Comparison of ENCODE assay signal across 14 cellular contexts in the genomic region with DNA sequence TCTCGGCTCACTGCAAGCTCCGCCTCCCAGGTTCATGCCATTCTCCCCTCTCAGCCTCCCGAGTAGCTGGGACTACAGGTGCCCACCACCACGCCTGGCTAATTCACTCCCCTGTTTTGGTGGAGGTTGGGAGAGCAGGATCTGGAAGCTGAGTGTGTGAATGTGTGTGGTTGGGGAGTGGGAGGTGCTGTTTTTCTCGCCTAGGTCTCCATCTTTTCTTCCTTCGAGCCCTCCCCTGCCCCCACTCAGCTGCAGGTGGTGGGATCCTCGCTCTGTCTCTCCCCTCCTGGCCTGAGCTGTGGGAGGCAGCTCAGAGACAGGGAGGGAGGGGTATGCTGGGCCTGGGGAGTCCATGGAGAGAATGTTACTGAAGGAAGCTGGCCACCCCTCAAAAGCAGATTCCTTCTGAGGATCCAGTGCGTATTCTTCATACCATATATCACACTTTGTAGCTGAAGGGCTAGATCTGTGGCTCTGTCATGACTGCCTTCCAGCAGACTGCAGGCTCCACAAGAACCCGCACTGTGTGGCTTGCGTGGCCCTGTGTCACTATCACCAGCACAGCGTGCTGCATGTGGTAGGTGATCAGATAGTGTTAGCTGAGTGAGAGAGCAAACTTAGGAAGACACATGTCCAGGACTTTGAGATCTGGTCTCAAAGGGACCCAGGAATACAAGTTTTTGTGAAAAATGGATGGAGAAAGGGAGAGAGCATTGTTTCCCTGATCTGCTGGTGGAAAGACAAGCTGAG. TPM values are rescaled to one million over a fixed set of nuclear protein-coding genes. Genes with fewer than 3 reads are reported as not detected.
DNase-seq lines count a peak whose midpoint lies in the region; ATAC-seq, FAIRE-seq and TF ChIP-seq lines count a peak whose summit lies in the region.
"Had no signal": no experiment of that assay in that cellular context is flagged by ENCODE, and none has a peak within 500 bp of the region (broad histone marks: within the 10 kb centered on the region; RNA-seq: fewer than 3 reads in every experiment).

No MANE protein-coding gene starts in this region.

- 92% methylated on average over 11 of the region's 11 CpGs for WGBS in A549 (ENCODE audit: missing lambda C conversion rate)
- WGBS in esophagus muscularis mucosa = 93% methylated on average over 11 of the region's 11 CpGs

- H3K9me3 ChIP-seq in A549 (no peaks in the 10 kb centered on the region), BLaER1 (no peaks in the 10 kb centered on the region), kidney (ENCODE audit: control insufficient read depth in 1 of 2, low read length in 2 of 2) (no peaks in the 10 kb centered on the region), esophagus muscularis mucosa (no peaks in the 10 kb centered on the region)
- H3K9me3 ChIP-seq in CD8-positive, alpha-beta memory T cell (ENCODE audit: low read length) = no peaks in the 10 kb centered on the region

- peak overlapping the region in 1 of 8 donors; percentile 84 for H3K27ac Mint-ChIP-seq in CD8-positive, alpha-beta memory T cell
- H3K27ac Mint-ChIP-seq: GM23338, IgD-negative memory B cell had no signal

- intact Hi-C loops in kidney (cut with DNase I) (no loop called here), esophagus muscularis mucosa (cut with DNase I) (no loop called here)

- no peak for TF ChIP-seq CTCF in A549 (IDR thresholded peaks at IDR 0.05)
- TF ChIP-seq CTCF in bronchial epithelial cell (IDR thresholded peaks at IDR 0.05; ENCODE audit: insufficient read depth, low read length, severe bottlenecking) = no peak
- no peak for TF ChIP-seq CTCF in kidney (IDR thresholded peaks at IDR 0.05; ENCODE audit: borderline replicate concordance, extremely low read depth, insufficient read depth)
- TF ChIP-seq CTCF in esophagus muscularis mucosa (IDR thresholded peaks at IDR 0.05) = no peak

- POLR2A ChIA-PET in A549 (lab: Yijun Ruan, JAX) = interaction anchor here (0.5 to 1.7 kb wide), 8 partner anchors 30 to 172 kb away, joined by 3 to 6 read pairs (median 4); no protein-coding TSS in a partner anchor
- POLR2A ChIA-PET in CD8-positive, alpha-beta memory T cell (lab: Charles Lee) = no interaction called here

- no peak for TF ChIP-seq RAD21 in A549 (conservative IDR thresholded peaks at IDR 0.05 in 1 of 2, IDR thresholded peaks at IDR 0.05 in 1 of 2)

- H3K9ac ChIP-seq in BLaER1 = no peak overlapping the region
- no peak overlapping the region for H3K9ac ChIP-seq in kidney (ENCODE audit: low read length in 2 of 2)

- no peak for ATAC-seq in A549

- H3K4me3 ChIP-seq in A549 (no peak overlapping the region), BLaER1 (no peak overlapping the region), bronchial epithelial cell (ENCODE audit: low read depth, low read length) (no peak overlapping the region), kidney (ENCODE audit: low read length in 2 of 2) (no peak overlapping the region), esophagus muscularis mucosa (no peak overlapping the region)
- H3K4me3 ChIP-seq in CD8-positive, alpha-beta memory T cell (ENCODE audit: low read length) = no peak overlapping the region
- H3K4me3 ChIP-seq: GM23338 had no signal

- no peaks in the 10 kb centered on the region for H3K9me3 Mint-ChIP-seq in CD8-positive, alpha-beta memory T cell
- H3K9me3 Mint-ChIP-seq: GM23338, H9, IgD-negative memory B cell had no signal

- H4K20me1 ChIP-seq in BLaER1 = no peaks in the 10 kb centered on the region

- no peaks in the 10 kb centered on the region for H3K36me3 Mint-ChIP-seq in CD8-positive, alpha-beta memory T cell

- H3K36me3 ChIP-seq in BLaER1 (no peaks in the 10 kb centered on the region), bronchial epithelial cell (ENCODE audit: control insufficient read depth, insufficient read depth, low read length) (no peaks in the 10 kb centered on the region), kidney (ENCODE audit: control insufficient read depth in 1 of 2, insufficient read depth in 2 of 2, low read length in 2 of 2) (no peaks in the 10 kb centered on the region), esophagus muscularis mucosa (no peaks in the 10 kb centered on the region)
- no peaks in the 10 kb centered on the region for H3K36me3 ChIP-seq in CD8-positive, alpha-beta memory T cell (ENCODE audit: insufficient read depth, low read length)

- peaks cover 0 to 3% (median 0%) of the 10 kb centered on the region in 3 donors for H3K4me1 Mint-ChIP-seq in CD8-positive, alpha-beta memory T cell
- H3K4me1 Mint-ChIP-seq: GM23338, H9, IgD-negative memory B cell had no signal

- no peak for TF ChIP-seq EP300 in A549 (IDR thresholded peaks at IDR 0.05)
- no peak for TF ChIP-seq EP300 in esophagus muscularis mucosa (IDR thresholded peaks at IDR 0.05)

- H3K27me3 Mint-ChIP-seq in CD8-positive, alpha-beta memory T cell = peaks cover 25 to 59% of the 10 kb centered on the region in 2 donors

- TF ChIP-seq POLR2A in A549 (IDR thresholded peaks at IDR 0.05; ENCODE audit: low read length) (no peak), esophagus muscularis mucosa (IDR thresholded peaks at IDR 0.05; ENCODE audit: low read depth) (no peak)

- no peak for DNase-seq in A549 (ENCODE audit: low read depth in 1 of 2, low spot score in 1 of 2)
- no peak for DNase-seq in bronchial epithelial cell (ENCODE audit: low read depth)
- peak; percentile 7 for DNase-seq in kidney
- DNase-seq in esophagus muscularis mucosa (ENCODE audit: extremely low spot score) = no peak
- no peak for DNase-seq in NCI-H1694 (lab: John Stamatoyannopoulos, UW)
- no peak for DNase-seq in DMS79 (lab: John Stamatoyannopoulos, UW)
- DNase-seq in CD8-positive, alpha-beta memory T cell = no peak

- H3K27ac ChIP-seq in A549 (peak overlapping the region; percentile 51 to 81), BLaER1 (no peak overlapping the region), kidney (ENCODE audit: low read depth in 2 of 2, low read length in 2 of 2) (no peak overlapping the region), esophagus muscularis mucosa (replicated peaks in 1 of 4) (no peak overlapping the region)
- H3K27ac ChIP-seq in CD8-positive, alpha-beta memory T cell (ENCODE audit: low read depth, low read length) = no peak overlapping the region

- H3K27me3 ChIP-seq in BLaER1 (no peaks in the 10 kb centered on the region), bronchial epithelial cell (ENCODE audit: control insufficient read depth, insufficient read depth, low read length) (peaks cover 5% of the 10 kb centered on the region), esophagus muscularis mucosa (peaks cover 0 to 37% (median 0%) of the 10 kb centered on the region in 4 donors)
- peaks cover 4% of the 10 kb centered on the region for H3K27me3 ChIP-seq in CD8-positive, alpha-beta memory T cell (ENCODE audit: insufficient read depth, low read length, poor library complexity, severe bottlenecking)

- CTCF ChIA-PET in A549 (lab: Yijun Ruan, JAX) = interaction anchor here (0.8 to 15.7 kb wide), 20 partner anchors 9 to 566 kb away, joined by 3 to 387 read pairs (median 4); a partner anchor contains a TSS
- CTCF ChIA-PET in CD8-positive, alpha-beta memory T cell (lab: Charles Lee) = interaction anchor here (2.0 kb wide), 1 partner anchor 9 kb away, joined by 11 read pairs; no protein-coding TSS in a partner anchor

- H3K4me1 ChIP-seq in A549 (peaks cover 7% of the 10 kb centered on the region; the same call in 1 of the 3 replicates), BLaER1 (peaks cover 7% of the 10 kb centered on the region; the same call in 1 of the 2 replicates), kidney (ENCODE audit: control insufficient read depth in 1 of 2, insufficient read depth in 1 of 2, low read depth in 1 of 2, low read length in 2 of 2) (no peaks in the 10 kb centered on the region), esophagus muscularis mucosa (peaks cover 0 to 4% (median 0%) of the 10 kb centered on the region in 4 donors)
- no peaks in the 10 kb centered on the region for H3K4me1 ChIP-seq in CD8-positive, alpha-beta memory T cell (ENCODE audit: insufficient read depth, low read length)

- no peak overlapping the region for H3K4me3 Mint-ChIP-seq in CD8-positive, alpha-beta memory T cell
- H3K4me3 Mint-ChIP-seq: GM23338, H9, IgD-negative memory B cell had no signal

- FAIRE-seq in A549 (lab: Jason Lieb, UNC) (no peak), bronchial epithelial cell (lab: Jason Lieb, UNC) (peak; percentile 86), kidney (lab: Jason Lieb, UNC) (no peak)

- H3K4me2 ChIP-seq in A549 (no peak overlapping the region), BLaER1 (0 out of 2 replicates have a peak overlapping the region, but pooled peaks have one; percentile 2)
- H3K4me2 ChIP-seq: GM23338 had no signal

RNA-seq across cellular contexts. Expression of a gene that starts 2.8 kb away (rescaled TPM):
- polyA plus RNA-seq in A549 (2011; rRNA removed) (11.6 and 20.4 TPM in 2 replicates), A549 (2017; fragmentation: RNase III; extraction: RNeasy Plus Mini Kit Qiagen cat#74134 plus additional on column Dnase treatment) (43.3 to 52.1 TPM (median 44.8 TPM) in 3 replicates), kidney (ENCODE audit: insufficient read depth, low read depth, low replicate concordance) (not detected)
- 2.3 TPM in 2 replicates for polyA plus RNA-seq in A549 (2012; cell fraction: cytosol; rRNA removed)
- 1.4 and 1.8 TPM in 2 replicates for polyA plus RNA-seq in A549 (2012; cell fraction: nucleus; rRNA removed)
- 3.5 and 4.8 TPM in 2 replicates for polyA minus RNA-seq in A549 (2011; rRNA and poly(A)+ RNA removed)
- total RNA-seq in bronchial epithelial cell (0.13 TPM in 1 of 2 replicates, not detected in the other), kidney (not detected), esophagus muscularis mucosa (not detected)
- total RNA-seq in CD8-positive, alpha-beta memory T cell = not detected
- not detected for polyA plus RNA-seq in CD8-positive, alpha-beta memory T cell
- total RNA-seq: A673, Daoy, GM23338, H9 had no signal
- polyA plus RNA-seq: GM23338, IgD-negative memory B cell had no signal

RNA-seq across cellular contexts. Expression of a gene that starts 27.1 kb away (rescaled TPM):
- 1,799 and 1,935 TPM in 2 replicates for polyA plus RNA-seq in A549 (2011; rRNA removed)
- polyA plus RNA-seq in A549 (2012; cell fraction: cytosol; rRNA removed) = 4,307 and 4,853 TPM in 2 replicates
- 4,173 and 4,472 TPM in 2 replicates for polyA plus RNA-seq in A549 (2012; cell fraction: nucleus; rRNA removed)
- polyA plus RNA-seq in A549 (2017; fragmentation: RNase III; extraction: RNeasy Plus Mini Kit Qiagen cat#74134 plus additional on column Dnase treatment) = 3,419 to 3,643 TPM (median 3,445 TPM) in 3 replicates
- polyA minus RNA-seq in A549 (2011; rRNA and poly(A)+ RNA removed) = 632 and 835 TPM in 2 replicates
- total RNA-seq in bronchial epithelial cell = 0.13 and 0.26 TPM in 2 replicates
- total RNA-seq in kidney = not detected
- not detected for polyA plus RNA-seq in kidney (ENCODE audit: insufficient read depth, low read depth, low replicate concordance)
- under 1 TPM in 2 of 4 donors, not detected in 2; 0.19 to 0.42 TPM for total RNA-seq in esophagus muscularis mucosa
- total RNA-seq in CD8-positive, alpha-beta memory T cell = not detected
- not detected for polyA plus RNA-seq in CD8-positive, alpha-beta memory T cell
- total RNA-seq: GM23338, H9 had no signal
- polyA plus RNA-seq: GM23338, IgD-negative memory B cell had no signal

RNA-seq across cellular contexts. Expression of a gene that starts 44.0 kb away (rescaled TPM):
- polyA plus RNA-seq in A549 (2011; rRNA removed) (23.5 and 43.0 TPM in 2 replicates), A549 (2017; fragmentation: RNase III; extraction: RNeasy Plus Mini Kit Qiagen cat#74134 plus additional on column Dnase treatment) (331 to 441 TPM (median 378 TPM) in 3 replicates), kidney (ENCODE audit: insufficient read depth, low read depth, low replicate concordance) (not detected)
- polyA plus RNA-seq in A549 (2012; cell fraction: cytosol; rRNA removed) = 10.6 and 13.1 TPM in 2 replicates
- 73.1 and 148 TPM in 2 replicates for polyA plus RNA-seq in A549 (2012; cell fraction: nucleus; rRNA removed)
- 4.4 and 5.3 TPM in 2 replicates for polyA minus RNA-seq in A549 (2011; rRNA and poly(A)+ RNA removed)
- total RNA-seq in bronchial epithelial cell (0.26 TPM in 2 replicates), kidney (1.3 TPM), esophagus muscularis mucosa (under 1 TPM in 2 of 4 donors, not detected in 2; 0.29 to 0.33 TPM)
- total RNA-seq in CD8-positive, alpha-beta memory T cell = under 1 TPM in 1 of 2 experiments, not detected in 1; 0.31 TPM
- not detected for polyA plus RNA-seq in CD8-positive, alpha-beta memory T cell
- total RNA-seq: A673, GM23338, H9 had no signal
- polyA plus RNA-seq: IgD-negative memory B cell had no signal

RNA-seq across cellular contexts. Expression of a gene that starts 48.9 kb away (rescaled TPM):
- 0.07 TPM in 1 of 2 replicates, not detected in the other for polyA plus RNA-seq in A549 (2011; rRNA removed)
- polyA plus RNA-seq in A549 (2012; cell fraction: cytosol; rRNA removed) = 0.04 and 0.09 TPM in 2 replicates
- 0.04 TPM in 2 replicates for polyA plus RNA-seq in A549 (2012; cell fraction: nucleus; rRNA removed)
- polyA plus RNA-seq in A549 (2017; fragmentation: RNase III; extraction: RNeasy Plus Mini Kit Qiagen cat#74134 plus additional on column Dnase treatment) = 2.9 to 4.8 TPM (median 3.7 TPM) in 3 replicates
- not detected in 2 replicates for polyA minus RNA-seq in A549 (2011; rRNA and poly(A)+ RNA removed)
- total RNA-seq in bronchial epithelial cell = not detected in 2 replicates
- total RNA-seq in kidney = not detected
- 0.58 TPM for polyA plus RNA-seq in kidney (ENCODE audit: insufficient read depth, low read depth, low replicate concordance)
- total RNA-seq in esophagus muscularis mucosa = not detected
- not detected for total RNA-seq in CD8-positive, alpha-beta memory T cell
- not detected for polyA plus RNA-seq in CD8-positive, alpha-beta memory T cell
- total RNA-seq: A673, GM23338, H9 had no signal
- polyA plus RNA-seq: BJ, GM23338, IgD-negative memory B cell had no signal

Comparison
In these comparisons a context has a peak if more than half of its experiments do, and no peak if none do; other contexts are left out.
1. H3K27ac ChIP-seq: peak in A549 (2 of 2); none in BLaER1 (single experiment), kidney (0 of 2), esophagus muscularis mucosa (0 of 4) and CD8-positive, alpha-beta memory T cell (single experiment).